Comparison of ENCODE assay signal across 11 cellular contexts in the genomic region with DNA sequence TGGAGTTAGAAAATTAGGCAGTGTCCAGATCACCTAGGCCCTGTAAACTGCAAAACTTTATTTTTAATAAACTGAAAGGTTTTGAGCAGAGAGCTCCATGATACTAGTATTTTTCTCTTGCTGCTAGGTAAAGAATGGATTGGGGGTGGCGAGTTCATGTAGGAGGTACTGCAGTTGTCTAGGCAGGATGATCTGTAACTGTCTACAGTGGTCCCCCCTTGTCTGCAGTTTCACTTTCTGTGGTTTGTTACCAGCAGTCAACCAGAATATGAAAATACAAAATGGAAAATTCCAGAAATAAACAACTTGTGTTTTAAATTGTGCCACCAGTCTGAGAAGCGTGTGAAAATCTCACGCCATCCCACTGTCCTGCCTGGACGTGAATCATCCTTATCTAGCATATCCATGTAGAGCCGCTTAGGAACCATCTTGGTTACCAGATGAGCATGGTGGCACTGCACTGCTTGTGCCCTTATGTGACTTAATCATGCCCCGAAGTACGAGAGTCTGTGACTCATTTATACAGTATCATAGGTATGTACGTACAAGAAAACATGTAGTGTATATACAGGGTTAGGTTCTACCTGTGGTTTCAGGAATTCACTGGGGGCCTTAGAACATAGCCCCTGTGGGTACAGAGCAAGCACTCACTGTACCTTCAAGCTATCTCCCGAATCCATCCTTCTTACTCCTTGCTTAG.
A peak's percentile ranks its signal among the peaks of the same experiment; 100 is the strongest.
DNase-seq lines count a peak whose midpoint lies in the region; ATAC-seq and TF ChIP-seq lines count a peak whose summit lies in the region.
"Had no signal": no experiment of that assay in that cellular context is flagged by ENCODE, and none has a peak within 500 bp of the region (broad histone marks: within the 10 kb centered on the region; RNA-seq: fewer than 3 reads in every experiment).

No MANE protein-coding gene starts in this region.

- intact Hi-C loops in left ventricle myocardium superior (cut with micrococcal nuclease) (no loop called here), left ventricle myocardium inferior (cut with micrococcal nuclease) (no loop called here)
- intact Hi-C loops in CD4-positive, alpha-beta memory T cell (cut with micrococcal nuclease) = no loop called here

- no peaks in the 10 kb centered on the region for H3K9me3 ChIP-seq in left ventricle myocardium inferior (replicated peaks)
- H3K9me3 ChIP-seq in CD4-positive, alpha-beta memory T cell (ENCODE audit: control insufficient read depth in 1 of 2, low read length in 2 of 2) = no peaks in the 10 kb centered on the region
- no peaks in the 10 kb centered on the region for H3K9me3 ChIP-seq in H9 (ENCODE audit: control insufficient read depth, low read depth, low read length)

- H3K18ac ChIP-seq in H9 (ENCODE audit: insufficient read length, low read depth, low read length) = no peak overlapping the region

- H2BK120ac ChIP-seq in H9 (ENCODE audit: low read depth, low read length, poor library complexity, severe bottlenecking) = no peak overlapping the region

- ATAC-seq in left ventricle myocardium superior = peak; percentile 29
- peak; percentile 65 for ATAC-seq in HG02973 (IDR thresholded peaks at IDR 0.05; ENCODE audit: unreplicated experiment)
- peak; percentile 49 for ATAC-seq in activated T-helper 17 cell treated with anti-CD3 and anti-CD28 coated beads, Interleukin-2, amount 50 U/mL, for 72 hours (replicated peaks)
- peak; percentile 25 to 39 for ATAC-seq in stimulated activated naive B cell treated with anti-CD40 and anti-IgM and Interleukin-4, amounts not matched to agents 10 μg/mL and 1 μg/mL and 100 μg/mL, for 72 hours (replicated peaks)

- WGBS in H9 (ENCODE audit: extremely low coverage, insufficient read length, low lambda C conversion rate) = no CpG with 5 or more reads among the region's 9 CpGs

- H4K5ac ChIP-seq in H9 (ENCODE audit: insufficient read length, low read depth, low read length) = no peak overlapping the region

- no peak overlapping the region for H4K8ac ChIP-seq in H9 (replicated peaks; ENCODE audit: insufficient read length, low read depth, low read length)

- no peak overlapping the region for H3K4ac ChIP-seq in H9 (ENCODE audit: low read depth, low read length)

- H3K4me1 Mint-ChIP-seq in activated T-helper 17 cell treated with anti-CD3 and anti-CD28 coated beads, Interleukin-2, amount 50 U/mL, for 72 hours = no peaks in the 10 kb centered on the region
- H3K4me1 Mint-ChIP-seq in stimulated activated naive B cell treated with anti-CD40 and anti-IgM and Interleukin-4, amounts not matched to agents 10 μg/mL and 1 μg/mL and 100 μg/mL, for 72 hours = peaks cover 0 to 5% of the 10 kb centered on the region in 2 donors
- H3K4me1 Mint-ChIP-seq in CD4-positive, alpha-beta memory T cell = peaks cover 0 to 6% (median 0%) of the 10 kb centered on the region in 4 donors
- H3K4me1 Mint-ChIP-seq in H9 = no peaks in the 10 kb centered on the region

- H3K4me2 ChIP-seq in H9 (ENCODE audit: insufficient read depth, insufficient read length, low read length) = no peak overlapping the region

- no peaks in the 10 kb centered on the region for H3K9me3 Mint-ChIP-seq in activated T-helper 17 cell treated with anti-CD3 and anti-CD28 coated beads, Interleukin-2, amount 50 U/mL, for 72 hours
- no peaks in the 10 kb centered on the region for H3K9me3 Mint-ChIP-seq in stimulated activated naive B cell treated with anti-CD40 and anti-IgM and Interleukin-4, amounts not matched to agents 10 μg/mL and 1 μg/mL and 100 μg/mL, for 72 hours
- no peaks in the 10 kb centered on the region for H3K9me3 Mint-ChIP-seq in CD4-positive, alpha-beta memory T cell
- no peaks in the 10 kb centered on the region; a peak in 1 of 5 replicates for H3K9me3 Mint-ChIP-seq in H9

- peaks cover 30% of the 10 kb centered on the region for H3K36me3 ChIP-seq in left ventricle myocardium inferior
- H3K36me3 ChIP-seq in CD4-positive, alpha-beta memory T cell (ENCODE audit: insufficient read depth, low read length) = peaks cover under 1% of the 10 kb centered on the region

- no peak overlapping the region for H3K27ac ChIP-seq in left ventricle myocardium inferior (replicated peaks)
- H3K27ac ChIP-seq in CD4-positive, alpha-beta memory T cell (ENCODE audit: low read depth, low read length) = no peak overlapping the region
- no peak overlapping the region for H3K27ac ChIP-seq in H9 (ENCODE audit: insufficient read length, low read depth, low read length)
- H3K27ac ChIP-seq: skin epidermis had no signal

- H3K23ac ChIP-seq in H9 (ENCODE audit: insufficient read length, low read depth, low read length) = no peak overlapping the region

- H4K20me1 ChIP-seq in H9 (ENCODE audit: control insufficient read depth, insufficient read depth, insufficient read length) = no peaks in the 10 kb centered on the region

- H3K56ac ChIP-seq in H9 (ENCODE audit: insufficient read length, low read depth, low read length) = no peak overlapping the region

- no peaks in the 10 kb centered on the region for H3K79me1 ChIP-seq in H9 (ENCODE audit: insufficient read depth, low read depth, low read length, poor library complexity, severe bottlenecking)

- H3K27ac Mint-ChIP-seq in activated T-helper 17 cell treated with anti-CD3 and anti-CD28 coated beads, Interleukin-2, amount 50 U/mL, for 72 hours = peak overlapping the region; percentile 10
- H3K27ac Mint-ChIP-seq in stimulated activated naive B cell treated with anti-CD40 and anti-IgM and Interleukin-4, amounts not matched to agents 10 μg/mL and 1 μg/mL and 100 μg/mL, for 72 hours = no peak overlapping the region
- H3K27ac Mint-ChIP-seq in CD4-positive, alpha-beta memory T cell = peak overlapping the region in 1 of 7 donors; percentile 3
- H3K27ac Mint-ChIP-seq in H9 = 0 out of 7 replicates have a peak overlapping the region, but pooled peaks of 1 of the 3 experiments have one; percentile 40
- H3K27ac Mint-ChIP-seq: B cell had no signal

- TF ChIP-seq CTCF in left ventricle myocardium inferior (IDR thresholded peaks at IDR 0.05; ENCODE audit: borderline replicate concordance) (no peak), H9 (conservative IDR thresholded peaks at IDR 0.05) (no peak)

- H3K27me3 Mint-ChIP-seq in activated T-helper 17 cell treated with anti-CD3 and anti-CD28 coated beads, Interleukin-2, amount 50 U/mL, for 72 hours = peaks cover 5% of the 10 kb centered on the region
- H3K27me3 Mint-ChIP-seq in stimulated activated naive B cell treated with anti-CD40 and anti-IgM and Interleukin-4, amounts not matched to agents 10 μg/mL and 1 μg/mL and 100 μg/mL, for 72 hours = no peaks in the 10 kb centered on the region
- H3K27me3 Mint-ChIP-seq in CD4-positive, alpha-beta memory T cell = peaks cover 3 to 4% of the 10 kb centered on the region in 2 donors
- no peaks in the 10 kb centered on the region for H3K27me3 Mint-ChIP-seq in H9 (ENCODE audit: low read depth)

- no peak overlapping the region for H2BK15ac ChIP-seq in H9 (ENCODE audit: low read depth, low read length)

- H2BK12ac ChIP-seq in H9 (ENCODE audit: insufficient read length, low read depth, low read length) = no peak overlapping the region

- DNase-seq in left ventricle myocardium superior = no peak
- DNase-seq in left ventricle myocardium inferior = no peak
- no peak for DNase-seq in stimulated activated naive B cell treated with anti-CD40 and anti-IgM and Interleukin-4, amounts not matched to agents 10 μg/mL and 1 μg/mL and 100 μg/mL, for 72 hours
- no peak for DNase-seq in epidermal melanocyte (ENCODE audit: insufficient read length, low spot score)
- DNase-seq in CD4-positive, alpha-beta memory T cell = no peak
- no peak for DNase-seq in H9
- DNase-seq: NCI-H446 had no signal

- CTCF ChIA-PET in CD4-positive, alpha-beta memory T cell (lab: Charles Lee; ENCODE audit: partially characterized antibody) = no interaction called here

- H3K27me3 ChIP-seq in left ventricle myocardium inferior (ENCODE audit: low read depth) = no peaks in the 10 kb centered on the region
- no peaks in the 10 kb centered on the region for H3K27me3 ChIP-seq in CD4-positive, alpha-beta memory T cell (ENCODE audit: insufficient read depth, low read length)
- H3K27me3 ChIP-seq in H9 (ENCODE audit: insufficient read depth, low read length) = no peaks in the 10 kb centered on the region

- no peak overlapping the region for H2BK20ac ChIP-seq in H9 (ENCODE audit: low read depth, low read length, poor library complexity, severe bottlenecking)

- H3K14ac ChIP-seq in H9 (ENCODE audit: insufficient read depth, low read length) = no peak overlapping the region

- peaks cover 11% of the 10 kb centered on the region for H3K4me1 ChIP-seq in left ventricle myocardium inferior
- no peaks in the 10 kb centered on the region for H3K4me1 ChIP-seq in CD4-positive, alpha-beta memory T cell (ENCODE audit: insufficient read depth, low read length)
- no peaks in the 10 kb centered on the region for H3K4me1 ChIP-seq in H9 (ENCODE audit: insufficient read depth, low read length)

- no peak overlapping the region for H3K4me3 ChIP-seq in left ventricle myocardium inferior
- H3K4me3 ChIP-seq in CD4-positive, alpha-beta memory T cell (ENCODE audit: low read length in 2 of 2) = no peak overlapping the region
- H3K4me3 ChIP-seq: skin epidermis had no signal

- no peak overlapping the region for H3T11ph ChIP-seq in H9 (ENCODE audit: low read length)

- no peak overlapping the region for H3K9ac ChIP-seq in H9 (ENCODE audit: extremely low read depth, insufficient read length, low read length)

- H2AK5ac ChIP-seq in H9 (ENCODE audit: insufficient read length, low read length) = no peak overlapping the region

- no peak overlapping the region for H4K91ac ChIP-seq in H9 (ENCODE audit: insufficient read length, low read depth, low read length)

- H3K36me3 Mint-ChIP-seq in activated T-helper 17 cell treated with anti-CD3 and anti-CD28 coated beads, Interleukin-2, amount 50 U/mL, for 72 hours (ENCODE audit: low read depth) = peaks cover 26% of the 10 kb centered on the region
- peaks cover 0 to 3% of the 10 kb centered on the region in 2 donors for H3K36me3 Mint-ChIP-seq in stimulated activated naive B cell treated with anti-CD40 and anti-IgM and Interleukin-4, amounts not matched to agents 10 μg/mL and 1 μg/mL and 100 μg/mL, for 72 hours
- H3K36me3 Mint-ChIP-seq in CD4-positive, alpha-beta memory T cell = peaks cover 10 to 15% of the 10 kb centered on the region in 2 donors
- H3K36me3 Mint-ChIP-seq in H9 (ENCODE audit: insufficient read depth in 1 of 3, low read depth in 3 of 3) = peaks cover under 1 to 15% (median 9%) of the 10 kb centered on the region in 3 experiments; a peak in 5 of 7 replicates

- H3K23me2 ChIP-seq in H9 (ENCODE audit: insufficient read length, low read depth, low read length, poor library complexity, severe bottlenecking) = no peaks in the 10 kb centered on the region

- POLR2A ChIA-PET in CD4-positive, alpha-beta memory T cell (lab: Charles Lee; ENCODE audit: partially characterized antibody) = no interaction called here

- no peak overlapping the region for H2BK5ac ChIP-seq in H9 (ENCODE audit: insufficient read length, low read length)

- H3K4me3 Mint-ChIP-seq in activated T-helper 17 cell treated with anti-CD3 and anti-CD28 coated beads, Interleukin-2, amount 50 U/mL, for 72 hours = no peak overlapping the region
- H3K4me3 Mint-ChIP-seq in stimulated activated naive B cell treated with anti-CD40 and anti-IgM and Interleukin-4, amounts not matched to agents 10 μg/mL and 1 μg/mL and 100 μg/mL, for 72 hours = no peak overlapping the region
- H3K4me3 Mint-ChIP-seq in CD4-positive, alpha-beta memory T cell = no peak overlapping the region
- H3K4me3 Mint-ChIP-seq in H9 = no peak overlapping the region
- H3K4me3 Mint-ChIP-seq: B cell had no signal

- no peaks in the 10 kb centered on the region for H3K79me2 ChIP-seq in H9 (ENCODE audit: insufficient read depth, low read length)

- no peak overlapping the region for H2AFZ ChIP-seq in H9 (ENCODE audit: low read length)
